1 cellular context compared by ENCODE assay signal in the genomic region with DNA sequence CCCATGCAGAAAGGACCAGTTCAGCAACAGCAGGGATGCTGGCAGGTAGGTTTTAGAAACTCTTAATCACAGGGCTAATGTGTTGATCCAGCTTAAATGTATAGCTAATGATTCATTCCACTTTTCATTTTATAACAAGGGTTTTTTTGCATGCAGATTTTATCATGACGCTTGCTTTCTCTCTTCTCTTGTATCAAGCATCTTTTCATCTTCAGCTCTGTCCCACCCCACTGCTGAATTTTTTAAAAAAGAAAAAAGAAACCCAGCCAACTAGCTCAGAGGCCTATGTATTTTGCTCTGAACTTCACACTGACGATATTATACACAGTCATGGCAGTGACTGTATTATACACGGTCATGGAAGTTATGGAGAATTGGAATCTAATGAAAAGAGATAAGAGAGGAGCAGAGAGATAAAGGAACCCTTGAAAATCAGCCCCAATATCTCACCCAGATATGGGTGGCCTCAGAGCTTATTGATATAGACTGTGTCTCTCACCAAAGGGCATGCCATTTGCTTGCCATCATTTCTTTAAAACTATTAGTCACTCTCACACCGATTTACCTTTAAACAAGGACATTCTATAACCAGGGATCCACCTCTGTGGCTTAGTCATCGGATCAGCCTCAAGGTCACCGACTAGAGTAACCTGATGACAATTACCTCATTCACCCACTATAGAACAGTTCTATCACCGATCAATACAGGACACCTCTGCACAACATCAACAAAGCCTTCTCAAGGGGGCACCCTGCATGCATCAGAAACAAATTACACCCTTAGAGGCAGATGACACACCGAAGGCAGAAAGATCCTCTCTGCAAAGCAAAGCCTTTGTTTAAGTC.
TF ChIP-seq lines count a peak whose summit lies in the region.

No MANE protein-coding gene starts in this region.

TF ChIP-seq in HepG2, 621 proteins besides CTCF, POLR2A, EP300 and RAD21 (continued from another document and continues in another):
- TF ChIP-seq NBN (conservative IDR thresholded peaks at IDR 0.05) (no peak), NKX3-1 (CRISPR knock-in tag; IDR thresholded peaks at IDR 0.05) (no peak), TCF7 (IDR thresholded peaks at IDR 0.05; ENCODE audit: low read depth) (peak; percentile 70), ZNF329 (CRISPR knock-in tag; IDR thresholded peaks at IDR 0.05; ENCODE audit: low read depth) (no peak), MLLT10 (CRISPR knock-in tag; IDR thresholded peaks at IDR 0.05) (no peak), FOXK1 (CRISPR knock-in tag; IDR thresholded peaks at IDR 0.05; ENCODE audit: borderline replicate concordance, low read depth) (peak; percentile 97), MXI1 (IDR thresholded peaks at IDR 0.05; ENCODE audit: borderline replicate concordance, low read depth, low read length) (peak; percentile 36; the same call in 1 of the 3 replicates), ZFAT (CRISPR knock-in tag; conservative IDR thresholded peaks at IDR 0.05) (no peak), RFX5 (IDR thresholded peaks at IDR 0.05; ENCODE audit: low read depth, low read length) (peak; percentile 34; the same call in 1 of the 2 replicates), CCDC6 (CRISPR knock-in tag; IDR thresholded peaks at IDR 0.05) (no peak; the same call in 1 of the 2 replicates), NFIC (IDR thresholded peaks at IDR 0.05; ENCODE audit: low read length) (peak; percentile 80; the same call in 1 of the 2 replicates), KLF15 (CRISPR knock-in tag; IDR thresholded peaks at IDR 0.05; ENCODE audit: borderline replicate concordance) (no peak), RFXANK (CRISPR knock-in tag; IDR thresholded peaks at IDR 0.05) (0 out of 2 replicates have a peak, but pooled peaks have one; percentile 63), ZMYM2 (CRISPR knock-in tag; IDR thresholded peaks at IDR 0.05) (no peak), SCMH1 (CRISPR knock-in tag; IDR thresholded peaks at IDR 0.05; ENCODE audit: borderline replicate concordance) (no peak), FIP1L1 (IDR thresholded peaks at IDR 0.05; ENCODE audit: borderline replicate concordance, insufficient read depth, low read depth, low read length) (no peak), ZNF335 (CRISPR knock-in tag; IDR thresholded peaks at IDR 0.05) (peak; percentile 62; the same call in 1 of the 2 replicates), ZNF253 (CRISPR knock-in tag; IDR thresholded peaks at IDR 0.05; ENCODE audit: borderline replicate concordance) (no peak), MTA1 (CRISPR knock-in tag; IDR thresholded peaks at IDR 0.05; ENCODE audit: borderline replicate concordance) (no peak), GTF2F1 (IDR thresholded peaks at IDR 0.05; ENCODE audit: low read length) (no peak), EZH2 (conservative IDR thresholded peaks at IDR 0.05; ENCODE audit: low read depth, low read length) (no peak), KLF16 (CRISPR knock-in tag; IDR thresholded peaks at IDR 0.05) (peak in 1 of 2 experiments; percentile 95; a peak in 2 of 4 replicates), STAG1 (CRISPR knock-in tag; IDR thresholded peaks at IDR 0.05) (peak; percentile 65), ZFP36 (IDR thresholded peaks at IDR 0.05; ENCODE audit: borderline replicate concordance, low read depth, low read length, partially characterized antibody) (no peak), MIER3 (CRISPR knock-in tag; IDR thresholded peaks at IDR 0.05; ENCODE audit: borderline replicate concordance) (peak; percentile 94; the same call in 1 of the 2 replicates), ATF7-NPFF (CRISPR knock-in tag; IDR thresholded peaks at IDR 0.05; ENCODE audit: low read depth) (no peak), TOPORS (CRISPR knock-in tag; IDR thresholded peaks at IDR 0.05) (no peak), SOX6 (IDR thresholded peaks at IDR 0.05) (no peak), SOX6 (CRISPR knock-in tag; IDR thresholded peaks at IDR 0.05) (peak; percentile 97), CC2D1A (CRISPR knock-in tag; IDR thresholded peaks at IDR 0.05) (no peak), TGIF2 (CRISPR knock-in tag; IDR thresholded peaks at IDR 0.05) (no peak), FOXP1 (IDR thresholded peaks at IDR 0.05) (peak; percentile 88), FOXP1 (CRISPR knock-in tag; IDR thresholded peaks at IDR 0.05) (peak; percentile 97), ZNF607 (CRISPR knock-in tag; IDR thresholded peaks at IDR 0.05; ENCODE audit: borderline replicate concordance) (peak; percentile 79; the same call in 1 of the 2 replicates), XRCC5 (optimal IDR thresholded peaks at IDR 0.05; ENCODE audit: low read length) (no peak), KDM6A (CRISPR knock-in tag; IDR thresholded peaks at IDR 0.05; ENCODE audit: low read depth) (peak; percentile 58; the same call in 1 of the 2 replicates), NR2F1 (CRISPR knock-in tag; IDR thresholded peaks at IDR 0.05) (0 out of 4 replicates have a peak, but pooled peaks of 1 of the 2 experiments have one; percentile 12)
- TF ChIP-seq, protein P1, sequence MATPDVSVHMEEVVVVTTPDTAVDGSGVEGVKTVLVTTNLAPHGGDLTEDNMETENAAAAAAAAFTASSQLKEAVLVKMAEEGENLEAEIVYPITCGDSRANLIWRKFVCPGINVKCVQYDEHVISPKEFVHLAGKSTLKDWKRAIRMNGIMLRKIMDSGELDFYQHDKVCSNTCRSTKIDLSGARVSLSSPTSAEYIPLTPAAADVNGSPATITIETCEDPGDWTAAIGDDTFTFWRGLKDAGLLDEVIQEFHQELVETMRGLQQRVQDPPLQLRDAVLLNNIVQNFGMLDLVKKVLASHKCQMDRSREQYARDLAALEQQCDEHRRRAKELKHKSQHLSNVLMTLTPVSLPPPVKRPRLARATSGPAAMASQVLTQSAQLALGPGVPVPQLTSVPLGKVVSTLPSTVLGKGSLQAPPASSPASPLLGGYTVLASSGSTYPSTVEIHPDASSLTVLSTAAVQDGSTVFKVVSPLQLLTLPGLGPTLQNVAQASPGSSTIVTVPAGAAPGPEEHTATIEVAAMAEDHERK (CRISPR knock-in tag; IDR thresholded peaks at IDR 0.05; ENCODE audit: low read depth) = peak; percentile 33; the same call in 1 of the 2 replicates
- TF ChIP-seq, protein P2, sequence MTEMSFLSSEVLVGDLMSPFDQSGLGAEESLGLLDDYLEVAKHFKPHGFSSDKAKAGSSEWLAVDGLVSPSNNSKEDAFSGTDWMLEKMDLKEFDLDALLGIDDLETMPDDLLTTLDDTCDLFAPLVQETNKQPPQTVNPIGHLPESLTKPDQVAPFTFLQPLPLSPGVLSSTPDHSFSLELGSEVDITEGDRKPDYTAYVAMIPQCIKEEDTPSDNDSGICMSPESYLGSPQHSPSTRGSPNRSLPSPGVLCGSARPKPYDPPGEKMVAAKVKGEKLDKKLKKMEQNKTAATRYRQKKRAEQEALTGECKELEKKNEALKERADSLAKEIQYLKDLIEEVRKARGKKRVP (CRISPR knock-in tag; IDR thresholded peaks at IDR 0.05) = peak in 1 of 2 experiments; percentile 81; a peak in 2 of 4 replicates
- TF ChIP-seq, protein P3, sequence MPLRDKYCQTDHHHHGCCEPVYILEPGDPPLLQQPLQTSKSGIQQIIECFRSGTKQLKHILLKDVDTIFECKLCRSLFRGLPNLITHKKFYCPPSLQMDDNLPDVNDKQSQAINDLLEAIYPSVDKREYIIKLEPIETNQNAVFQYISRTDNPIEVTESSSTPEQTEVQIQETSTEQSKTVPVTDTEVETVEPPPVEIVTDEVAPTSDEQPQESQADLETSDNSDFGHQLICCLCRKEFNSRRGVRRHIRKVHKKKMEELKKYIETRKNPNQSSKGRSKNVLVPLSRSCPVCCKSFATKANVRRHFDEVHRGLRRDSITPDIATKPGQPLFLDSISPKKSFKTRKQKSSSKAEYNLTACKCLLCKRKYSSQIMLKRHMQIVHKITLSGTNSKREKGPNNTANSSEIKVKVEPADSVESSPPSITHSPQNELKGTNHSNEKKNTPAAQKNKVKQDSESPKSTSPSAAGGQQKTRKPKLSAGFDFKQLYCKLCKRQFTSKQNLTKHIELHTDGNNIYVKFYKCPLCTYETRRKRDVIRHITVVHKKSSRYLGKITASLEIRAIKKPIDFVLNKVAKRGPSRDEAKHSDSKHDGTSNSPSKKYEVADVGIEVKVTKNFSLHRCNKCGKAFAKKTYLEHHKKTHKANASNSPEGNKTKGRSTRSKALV (CRISPR knock-in tag; IDR thresholded peaks at IDR 0.05) = no peak
- TF ChIP-seq, protein P4, sequence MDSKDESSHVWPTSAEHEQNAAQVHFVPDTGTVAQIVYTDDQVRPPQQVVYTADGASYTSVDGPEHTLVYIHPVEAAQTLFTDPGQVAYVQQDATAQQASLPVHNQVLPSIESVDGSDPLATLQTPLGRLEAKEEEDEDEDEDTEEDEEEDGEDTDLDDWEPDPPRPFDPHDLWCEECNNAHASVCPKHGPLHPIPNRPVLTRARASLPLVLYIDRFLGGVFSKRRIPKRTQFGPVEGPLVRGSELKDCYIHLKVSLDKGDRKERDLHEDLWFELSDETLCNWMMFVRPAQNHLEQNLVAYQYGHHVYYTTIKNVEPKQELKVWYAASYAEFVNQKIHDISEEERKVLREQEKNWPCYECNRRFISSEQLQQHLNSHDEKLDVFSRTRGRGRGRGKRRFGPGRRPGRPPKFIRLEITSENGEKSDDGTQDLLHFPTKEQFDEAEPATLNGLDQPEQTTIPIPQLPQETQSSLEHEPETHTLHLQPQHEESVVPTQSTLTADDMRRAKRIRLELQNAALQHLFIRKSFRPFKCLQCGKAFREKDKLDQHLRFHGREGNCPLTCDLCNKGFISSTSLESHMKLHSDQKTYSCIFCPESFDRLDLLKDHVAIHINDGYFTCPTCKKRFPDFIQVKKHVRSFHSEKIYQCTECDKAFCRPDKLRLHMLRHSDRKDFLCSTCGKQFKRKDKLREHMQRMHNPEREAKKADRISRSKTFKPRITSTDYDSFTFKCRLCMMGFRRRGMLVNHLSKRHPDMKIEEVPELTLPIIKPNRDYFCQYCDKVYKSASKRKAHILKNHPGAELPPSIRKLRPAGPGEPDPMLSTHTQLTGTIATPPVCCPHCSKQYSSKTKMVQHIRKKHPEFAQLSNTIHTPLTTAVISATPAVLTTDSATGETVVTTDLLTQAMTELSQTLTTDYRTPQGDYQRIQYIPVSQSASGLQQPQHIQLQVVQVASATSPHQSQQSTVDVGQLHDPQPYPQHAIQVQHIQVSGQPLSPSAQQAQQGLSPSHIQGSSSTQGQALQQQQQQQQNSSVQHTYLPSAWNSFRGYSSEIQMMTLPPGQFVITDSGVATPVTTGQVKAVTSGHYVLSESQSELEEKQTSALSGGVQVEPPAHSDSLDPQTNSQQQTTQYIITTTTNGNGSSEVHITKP (CRISPR knock-in tag; IDR thresholded peaks at IDR 0.05; ENCODE audit: low read depth) = peak; percentile 65
- TF ChIP-seq, protein P5, sequence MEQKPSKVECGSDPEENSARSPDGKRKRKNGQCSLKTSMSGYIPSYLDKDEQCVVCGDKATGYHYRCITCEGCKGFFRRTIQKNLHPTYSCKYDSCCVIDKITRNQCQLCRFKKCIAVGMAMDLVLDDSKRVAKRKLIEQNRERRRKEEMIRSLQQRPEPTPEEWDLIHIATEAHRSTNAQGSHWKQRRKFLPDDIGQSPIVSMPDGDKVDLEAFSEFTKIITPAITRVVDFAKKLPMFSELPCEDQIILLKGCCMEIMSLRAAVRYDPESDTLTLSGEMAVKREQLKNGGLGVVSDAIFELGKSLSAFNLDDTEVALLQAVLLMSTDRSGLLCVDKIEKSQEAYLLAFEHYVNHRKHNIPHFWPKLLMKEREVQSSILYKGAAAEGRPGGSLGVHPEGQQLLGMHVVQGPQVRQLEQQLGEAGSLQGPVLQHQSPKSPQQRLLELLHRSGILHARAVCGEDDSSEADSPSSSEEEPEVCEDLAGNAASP (CRISPR knock-in tag; IDR thresholded peaks at IDR 0.05; ENCODE audit: borderline replicate concordance) = peak; percentile 87; the same call in 1 of the 2 replicates
- TF ChIP-seq, protein P6, sequence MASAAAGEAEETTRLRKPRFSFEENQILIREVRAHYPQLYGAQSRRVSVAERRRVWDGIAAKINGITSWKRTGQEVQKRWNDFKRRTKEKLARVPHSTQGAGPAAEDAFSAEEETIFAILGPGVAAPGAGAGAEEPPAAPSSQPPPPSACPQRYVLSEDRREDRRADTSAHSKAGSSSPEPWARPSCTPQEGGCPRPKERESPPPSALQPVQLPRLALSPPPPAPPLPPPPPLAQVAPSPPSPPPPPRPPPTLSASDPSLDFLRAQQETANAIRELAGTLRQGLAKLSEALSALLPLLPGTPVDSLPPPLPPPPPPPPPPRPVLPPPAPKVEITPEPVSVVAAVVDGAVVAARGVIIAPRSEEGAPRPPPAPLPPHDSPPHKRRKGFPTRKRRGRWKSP (CRISPR knock-in tag; IDR thresholded peaks at IDR 0.05) = peak; percentile 56; the same call in 1 of the 2 replicates
- TF ChIP-seq, protein P7, sequence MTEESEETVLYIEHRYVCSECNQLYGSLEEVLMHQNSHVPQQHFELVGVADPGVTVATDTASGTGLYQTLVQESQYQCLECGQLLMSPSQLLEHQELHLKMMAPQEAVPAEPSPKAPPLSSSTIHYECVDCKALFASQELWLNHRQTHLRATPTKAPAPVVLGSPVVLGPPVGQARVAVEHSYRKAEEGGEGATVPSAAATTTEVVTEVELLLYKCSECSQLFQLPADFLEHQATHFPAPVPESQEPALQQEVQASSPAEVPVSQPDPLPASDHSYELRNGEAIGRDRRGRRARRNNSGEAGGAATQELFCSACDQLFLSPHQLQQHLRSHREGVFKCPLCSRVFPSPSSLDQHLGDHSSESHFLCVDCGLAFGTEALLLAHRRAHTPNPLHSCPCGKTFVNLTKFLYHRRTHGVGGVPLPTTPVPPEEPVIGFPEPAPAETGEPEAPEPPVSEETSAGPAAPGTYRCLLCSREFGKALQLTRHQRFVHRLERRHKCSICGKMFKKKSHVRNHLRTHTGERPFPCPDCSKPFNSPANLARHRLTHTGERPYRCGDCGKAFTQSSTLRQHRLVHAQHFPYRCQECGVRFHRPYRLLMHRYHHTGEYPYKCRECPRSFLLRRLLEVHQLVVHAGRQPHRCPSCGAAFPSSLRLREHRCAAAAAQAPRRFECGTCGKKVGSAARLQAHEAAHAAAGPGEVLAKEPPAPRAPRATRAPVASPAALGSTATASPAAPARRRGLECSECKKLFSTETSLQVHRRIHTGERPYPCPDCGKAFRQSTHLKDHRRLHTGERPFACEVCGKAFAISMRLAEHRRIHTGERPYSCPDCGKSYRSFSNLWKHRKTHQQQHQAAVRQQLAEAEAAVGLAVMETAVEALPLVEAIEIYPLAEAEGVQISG (CRISPR knock-in tag; IDR thresholded peaks at IDR 0.05) = peak; percentile 34; the same call in 1 of the 2 replicates
- TF ChIP-seq, protein P8, sequence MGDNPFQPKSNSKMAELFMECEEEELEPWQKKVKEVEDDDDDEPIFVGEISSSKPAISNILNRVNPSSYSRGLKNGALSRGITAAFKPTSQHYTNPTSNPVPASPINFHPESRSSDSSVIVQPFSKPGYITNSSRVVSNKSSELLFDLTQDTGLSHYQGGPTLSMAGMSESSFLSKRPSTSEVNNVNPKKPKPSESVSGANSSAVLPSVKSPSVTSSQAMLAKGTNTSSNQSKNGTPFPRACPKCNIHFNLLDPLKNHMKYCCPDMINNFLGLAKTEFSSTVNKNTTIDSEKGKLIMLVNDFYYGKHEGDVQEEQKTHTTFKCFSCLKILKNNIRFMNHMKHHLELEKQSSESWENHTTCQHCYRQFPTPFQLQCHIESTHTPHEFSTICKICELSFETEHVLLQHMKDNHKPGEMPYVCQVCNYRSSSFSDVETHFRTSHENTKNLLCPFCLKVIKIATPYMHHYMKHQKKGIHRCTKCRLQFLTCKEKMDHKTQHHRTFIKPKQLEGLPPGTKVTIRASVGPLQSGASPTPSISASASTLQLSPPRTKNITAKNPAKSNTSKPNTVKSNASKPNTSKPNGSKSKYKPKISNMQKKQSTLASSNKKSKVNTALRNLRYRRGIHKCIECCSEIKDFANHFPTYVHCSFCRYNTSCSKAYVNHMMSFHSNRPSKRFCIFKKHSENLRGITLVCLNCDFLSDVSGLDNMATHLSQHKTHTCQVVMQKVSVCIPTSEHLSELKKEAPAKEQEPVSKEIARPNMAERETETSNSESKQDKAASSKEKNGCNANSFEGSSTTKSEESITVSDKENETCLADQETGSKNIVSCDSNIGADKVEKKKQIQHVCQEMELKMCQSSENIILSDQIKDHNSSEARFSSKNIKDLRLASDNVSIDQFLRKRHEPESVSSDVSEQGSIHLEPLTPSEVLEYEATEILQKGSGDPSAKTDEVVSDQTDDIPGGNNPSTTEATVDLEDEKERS (CRISPR knock-in tag; IDR thresholded peaks at IDR 0.05) = 0 out of 2 replicates have a peak, but pooled peaks have one; percentile 47
